27 cellular contexts compared by ENCODE assay signal in the genomic region with DNA sequence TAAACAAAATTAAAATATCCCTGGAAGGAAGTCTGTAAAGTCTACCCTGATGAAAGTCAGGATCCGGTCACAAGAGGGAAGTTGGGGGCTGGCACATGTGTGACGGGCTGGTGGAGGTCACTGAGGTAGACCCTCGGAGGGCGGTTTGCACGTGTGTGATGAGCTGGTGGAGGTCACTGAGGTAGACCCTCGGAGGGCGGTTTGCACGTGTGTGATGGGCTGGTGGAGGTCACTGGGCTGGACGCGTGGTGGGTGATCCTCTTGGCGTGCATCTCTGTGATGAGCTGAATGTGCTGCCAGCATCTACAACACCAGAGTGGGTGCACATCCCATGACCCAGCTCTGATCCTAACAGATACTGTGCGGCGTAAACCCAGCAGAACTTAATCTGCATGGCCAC. TPM values are rescaled to one million over a fixed set of nuclear protein-coding genes. Genes with fewer than 3 reads are reported as not detected.
A peak's percentile ranks its signal among the peaks of the same experiment; 100 is the strongest.
DNase-seq lines count a peak whose midpoint lies in the region; ATAC-seq and TF ChIP-seq lines count a peak whose summit lies in the region.
"Had no signal": no experiment of that assay in that cellular context is flagged by ENCODE, and none has a peak within 500 bp of the region (broad histone marks: within the 10 kb centered on the region; RNA-seq: fewer than 3 reads in every experiment).

No MANE protein-coding gene starts in this region.

- peaks cover 7 to 23% of the 10 kb centered on the region in 2 donors for H3K9me3 ChIP-seq in neuronal stem cell (replicated peaks in 1 of 2; ENCODE audit: control insufficient read depth in 2 of 2, insufficient read depth in 1 of 2, low read depth in 1 of 2, low read length in 2 of 2)
- H3K9me3 ChIP-seq in psoas muscle: peaks cover 4% of the 10 kb centered on the region

- H3K4me1 ChIP-seq in neuronal stem cell (ENCODE audit: control insufficient read depth in 2 of 2, insufficient read depth in 1 of 2, low read depth in 1 of 2, low read length in 2 of 2) (peaks cover 10 to 15% of the 10 kb centered on the region in 2 donors), psoas muscle (no peaks in the 10 kb centered on the region)
- H3K4me1 ChIP-seq: A549; BLaER1 treated with 17β-estradiol and CSF1 and Interleukin-3, amounts not matched to agents 10 nM and 100 nM; SJSA1 had no signal

- H3K36me3 ChIP-seq in H7 (replicated peaks; ENCODE audit: control insufficient read depth, insufficient read depth, low read length) (peaks cover 2% of the 10 kb centered on the region), neuronal stem cell (replicated peaks in 1 of 2; ENCODE audit: control insufficient read depth in 2 of 2, insufficient read depth in 2 of 2, low read length in 2 of 2) (peaks cover 1 to 50% of the 10 kb centered on the region in 2 donors), psoas muscle (ENCODE audit: insufficient read depth in 1 of 2, low read depth in 1 of 2) (peaks cover 0 to 12% of the 10 kb centered on the region in 2 donors)

- H2BK120ac ChIP-seq in neuronal stem cell (ENCODE audit: low read depth, low read length): no peak overlapping the region

- no CpG with 5 or more reads among the region's 13 CpGs for WGBS in neuronal stem cell (ENCODE audit: extremely low coverage in 2 of 2, insufficient read length in 2 of 2, insufficient replicate concordance in 1 of 2), 2 donors
- WGBS in psoas muscle, 3 donors: 80 to 82% (median 80%) methylated on average over 13 of the region's 13 CpGs

- no peaks in the 10 kb centered on the region for H3K79me1 ChIP-seq in neuronal stem cell (ENCODE audit: low read depth, low read length)

- DNase-seq in H7 (peak; percentile 13), ecto neural progenitor cell (ENCODE audit: low spot score) (peak; percentile 36), neuronal stem cell (ENCODE audit: low spot score) (no peak), NCI-H146 treated with DMSO at 0.1 percent for 48 hours (lab: John Stamatoyannopoulos, UW; ENCODE audit: unreplicated experiment) (no peak), psoas muscle (no peak)
- DNase-seq in stimulated activated effector memory CD8-positive, alpha-beta T cell treated with anti-CD3 and anti-CD28 coated beads, Interleukin-12 subunit alpha, Interleukin-12 subunit beta, amount 100 ng/mL, for 72 hours (ENCODE audit: low spot score in 2 of 2): peak in 1 of 2 donors; percentile 36
- DNase-seq in activated CD4-positive, alpha-beta T cell treated with anti-CD3 and anti-CD28 coated beads, Interleukin-2, amount 50 U/mL, for 48 hours: no peak
- DNase-seq: AML-193; CD4-positive, alpha-beta memory T cell; COR-L47; DMS53; GOT3; MM.1S; NCI-H1694; NCI-H2029 treated with DMSO at 0.1 percent for 48 hours; NCI-H226; NCI-H510A; NCI-H69; Right ventricle myocardium superior; RPMI8226 had no signal

- H3K36me3 Mint-ChIP-seq in stimulated activated effector memory CD8-positive, alpha-beta T cell treated with anti-CD3 and anti-CD28 coated beads, Interleukin-12 subunit alpha, Interleukin-12 subunit beta, amount 100 ng/mL, for 72 hours: peaks cover 80% of the 10 kb centered on the region

- H3K23ac ChIP-seq in neuronal stem cell (ENCODE audit: low read depth, low read length, poor library complexity): peak overlapping the region; percentile 1

- H2BK12ac ChIP-seq in neuronal stem cell (ENCODE audit: low read length): no peak overlapping the region

- no peaks in the 10 kb centered on the region for H3K4me1 Mint-ChIP-seq in stimulated activated effector memory CD8-positive, alpha-beta T cell treated with anti-CD3 and anti-CD28 coated beads, Interleukin-12 subunit alpha, Interleukin-12 subunit beta, amount 100 ng/mL, for 72 hours
- H3K4me1 Mint-ChIP-seq: CD4-positive, alpha-beta memory T cell; IgD-negative memory B cell had no signal

- intact Hi-C loops in psoas muscle (cut with DNase I): no loop called here

- no peak overlapping the region for H3K18ac ChIP-seq in neuronal stem cell (ENCODE audit: low read length)

- H3K27me3 ChIP-seq in H7 (ENCODE audit: control insufficient read depth, insufficient read depth, low read length): no peaks in the 10 kb centered on the region
- no peaks in the 10 kb centered on the region for H3K27me3 ChIP-seq in neuronal stem cell (ENCODE audit: control insufficient read depth in 3 of 3, insufficient read depth in 3 of 3, low read depth in 1 of 3, low read length in 3 of 3)
- no peaks in the 10 kb centered on the region for H3K27me3 ChIP-seq in psoas muscle (ENCODE audit: insufficient read depth in 3 of 3, low read length in 2 of 3)
- H3K27me3 ChIP-seq: BLaER1 treated with 17β-estradiol and CSF1 and Interleukin-3, amounts not matched to agents 10 nM and 100 nM; SJSA1 had no signal

- H4K8ac ChIP-seq in neuronal stem cell (ENCODE audit: low read depth, low read length): no peak overlapping the region

- H2BK15ac ChIP-seq in neuronal stem cell (ENCODE audit: low read length): peak overlapping the region; percentile 5

- no peak overlapping the region for H4K91ac ChIP-seq in neuronal stem cell (ENCODE audit: low read depth, low read length, poor library complexity)

- no peaks in the 10 kb centered on the region for H3K9me3 Mint-ChIP-seq in stimulated activated effector memory CD8-positive, alpha-beta T cell treated with anti-CD3 and anti-CD28 coated beads, Interleukin-12 subunit alpha, Interleukin-12 subunit beta, amount 100 ng/mL, for 72 hours
- H3K9me3 Mint-ChIP-seq: IgD-negative memory B cell had no signal

- no peak for ATAC-seq in stimulated activated effector memory CD8-positive, alpha-beta T cell treated with anti-CD3 and anti-CD28 coated beads, Interleukin-12 subunit alpha, Interleukin-12 subunit beta, amount 100 ng/mL, for 72 hours
- no peak for ATAC-seq in psoas muscle
- ATAC-seq: HCT116 had no signal

- no peak overlapping the region for H3K4me3 ChIP-seq in H7 (ENCODE audit: insufficient read depth, low read depth, low read length)
- no peak overlapping the region for H3K4me3 ChIP-seq in neuronal stem cell (ENCODE audit: low read length in 2 of 2)
- no peak overlapping the region for H3K4me3 ChIP-seq in psoas muscle
- H3K4me3 ChIP-seq: A549; BLaER1 treated with 17β-estradiol and CSF1 and Interleukin-3, amounts not matched to agents 10 nM and 100 nM; SJSA1 had no signal

- H3K14ac ChIP-seq in neuronal stem cell (ENCODE audit: low read length): no peak overlapping the region

- H3K4ac ChIP-seq in neuronal stem cell (ENCODE audit: low read length): no peak overlapping the region

- no peak for TF ChIP-seq CTCF in psoas muscle (IDR thresholded peaks at IDR 0.05)

- H3K27ac Mint-ChIP-seq in stimulated activated effector memory CD8-positive, alpha-beta T cell treated with anti-CD3 and anti-CD28 coated beads, Interleukin-12 subunit alpha, Interleukin-12 subunit beta, amount 100 ng/mL, for 72 hours: peak overlapping the region; percentile 43
- H3K27ac Mint-ChIP-seq: IgD-negative memory B cell had no signal

- H3K9ac ChIP-seq in neuronal stem cell (ENCODE audit: low read depth, low read length, poor library complexity): peak overlapping the region; percentile 2
- H3K9ac ChIP-seq: BLaER1 treated with 17β-estradiol and CSF1 and Interleukin-3, amounts not matched to agents 10 nM and 100 nM; KMS-11 had no signal

- H3K4me3 Mint-ChIP-seq in stimulated activated effector memory CD8-positive, alpha-beta T cell treated with anti-CD3 and anti-CD28 coated beads, Interleukin-12 subunit alpha, Interleukin-12 subunit beta, amount 100 ng/mL, for 72 hours: no peak overlapping the region
- H3K4me3 Mint-ChIP-seq: CD4-positive, alpha-beta memory T cell; IgD-negative memory B cell had no signal

- no peak overlapping the region for H2AFZ ChIP-seq in neuronal stem cell (ENCODE audit: low read length)

- peak overlapping the region; percentile 7 for H2BK5ac ChIP-seq in neuronal stem cell (ENCODE audit: low read length)

- no peak overlapping the region for H3K27ac ChIP-seq in neuronal stem cell (replicated peaks; ENCODE audit: low read length)
- H3K27ac ChIP-seq in psoas muscle: no peak overlapping the region
- H3K27ac ChIP-seq: A549; BLaER1 treated with 17β-estradiol and CSF1 and Interleukin-3, amounts not matched to agents 10 nM and 100 nM; HL-60; KMS-11; SJSA1 had no signal

- no peak overlapping the region for H3K4me2 ChIP-seq in neuronal stem cell (ENCODE audit: insufficient read depth, low read length, poor library complexity, severe bottlenecking)
- H3K4me2 ChIP-seq: A549; BLaER1 treated with 17β-estradiol and CSF1 and Interleukin-3, amounts not matched to agents 10 nM and 100 nM; KMS-11 had no signal

- peak overlapping the region; percentile 49 for H2AK5ac ChIP-seq in neuronal stem cell (ENCODE audit: low read depth, low read length)

RNA-seq across cellular contexts. Expression of a gene that starts 43.7 kb away (rescaled TPM):
- total RNA-seq in H7 (2014; rRNA removed; shearing (Covaris generic)): 26.6 and 32.0 TPM in 2 replicates
- 12.8 TPM for polyA plus RNA-seq in neuronal stem cell (2013, experiment 1 of 2)
- 14.7 TPM for polyA plus RNA-seq in neuronal stem cell (2013, experiment 2 of 2)
- 10 to 100 TPM in 3 of 4 donors, 1 to 10 TPM in 1; 9.3 to 24.0 (median 11.1) TPM for total RNA-seq in psoas muscle
- polyA plus RNA-seq in psoas muscle: 10 to 100 TPM in 2 of 3 donors, 1 to 10 TPM in 1; 6.7 to 81.7 (median 12.3) TPM

Comparison
In these comparisons a context has a peak if more than half of its experiments do, and no peak if none do; other contexts are left out.
1. DNase-seq: peak in H7 (single experiment) and ecto neural progenitor cell (single experiment); none in neuronal stem cell (single experiment), NCI-H146 treated with DMSO at 0.1 percent for 48 hours (single experiment), activated CD4-positive, alpha-beta T cell treated with anti-CD3 and anti-CD28 coated beads, Interleukin-2, amount 50 U/mL, for 48 hours (0 of 2) and psoas muscle (0 of 2).